ENCODE assay signal across 22 cellular contexts in genomic region chr17:65573283-65573603, GRCh38.
"Had no signal": no experiment of that assay in that cellular context is flagged by ENCODE, and none has a peak within 500 bp of the region (broad histone marks: within the 10 kb centered on the region; RNA-seq: fewer than 3 reads in every experiment).

No MANE protein-coding gene starts in this region.

- H3K4me1 ChIP-seq: lower lobe of right lung, psoas muscle, tibial nerve, uterus had no signal

- H3K4me3 ChIP-seq: dorsolateral prefrontal cortex, lower lobe of right lung, psoas muscle, skin epidermis, tibial nerve, uterus had no signal

- H3K36me3 Mint-ChIP-seq: brain; natural killer cell treated with Interleukin-12 subunit alpha and Interleukin-12 subunit beta and Interleukin-15 and Interleukin-18, amount 100 ng/mL, for 72 hours had no signal

- H3K4me3 Mint-ChIP-seq: activated naive CD4-positive, alpha-beta T cell treated with anti-CD3 and anti-CD28 coated beads for 36 hours; activated naive CD8-positive, alpha-beta T cell treated with anti-CD3 and anti-CD28 coated beads, Interleukin-2, amount 50 U/mL, for 24 hours; activated T-cell treated with anti-CD3 and anti-CD28 coated beads, Interleukin-2, amount 50 U/mL, for 4 hours; brain; natural killer cell treated with Interleukin-12 subunit alpha and Interleukin-12 subunit beta and Interleukin-15 and Interleukin-18, amount 100 ng/mL, for 72 hours; stimulated activated naive CD8-positive, alpha-beta T cell treated with anti-CD3 and anti-CD28 coated beads, Interleukin-15, Interleukin-2, amounts not matched to agents 100 ng/mL and 50 ng/mL, for 24 hours had no signal

- DNase-seq: activated CD4-positive, alpha-beta T cell treated with anti-CD3 and anti-CD28 coated beads, Interleukin-2, amount 50 U/mL, for 1 hour; activated CD8-positive, alpha-beta memory T cell treated with anti-CD3 and anti-CD28 coated beads, Interleukin-2, amount 50 U/mL, for 4 hours; activated naive CD4-positive, alpha-beta T cell treated with anti-CD3 and anti-CD28 coated beads for 36 hours; activated naive CD8-positive, alpha-beta T cell treated with anti-CD3 and anti-CD28 coated beads, Interleukin-2, amount 50 U/mL, for 24 hours; activated T-cell treated with anti-CD3 and anti-CD28 coated beads, Interleukin-2, amount 50 U/mL, for 4 hours; anterior cingulate cortex; caudate nucleus; dorsolateral prefrontal cortex; foreskin melanocyte; head of caudate nucleus; islet precursor cell; left colon; lower lobe of right lung; psoas muscle; right cardiac atrium; stimulated activated CD4-positive, alpha-beta T cell treated with anti-CD3 and anti-CD28 coated beads, Interleukin-2, amount 100 ng/mL, for 48 hours; uterus had no signal

- H3K27me3 ChIP-seq: dorsolateral prefrontal cortex, tibial nerve, uterus had no signal

- H3K9me3 Mint-ChIP-seq: activated naive CD4-positive, alpha-beta T cell treated with anti-CD3 and anti-CD28 coated beads for 36 hours; activated naive CD8-positive, alpha-beta T cell treated with anti-CD3 and anti-CD28 coated beads, Interleukin-2, amount 50 U/mL, for 24 hours; activated T-cell treated with anti-CD3 and anti-CD28 coated beads, Interleukin-2, amount 50 U/mL, for 4 hours; brain; natural killer cell treated with Interleukin-12 subunit alpha and Interleukin-12 subunit beta and Interleukin-15 and Interleukin-18, amount 100 ng/mL, for 72 hours; stimulated activated naive CD8-positive, alpha-beta T cell treated with anti-CD3 and anti-CD28 coated beads, Interleukin-15, Interleukin-2, amounts not matched to agents 100 ng/mL and 50 ng/mL, for 24 hours had no signal

- H3K27ac Mint-ChIP-seq: activated naive CD4-positive, alpha-beta T cell treated with anti-CD3 and anti-CD28 coated beads for 36 hours; activated naive CD8-positive, alpha-beta T cell treated with anti-CD3 and anti-CD28 coated beads, Interleukin-2, amount 50 U/mL, for 24 hours; natural killer cell treated with Interleukin-12 subunit alpha and Interleukin-12 subunit beta and Interleukin-15 and Interleukin-18, amount 100 ng/mL, for 72 hours; stimulated activated naive CD8-positive, alpha-beta T cell treated with anti-CD3 and anti-CD28 coated beads, Interleukin-15, Interleukin-2, amounts not matched to agents 100 ng/mL and 50 ng/mL, for 24 hours had no signal

- H3K27me3 Mint-ChIP-seq: activated naive CD8-positive, alpha-beta T cell treated with anti-CD3 and anti-CD28 coated beads, Interleukin-2, amount 50 U/mL, for 24 hours; brain; stimulated activated naive CD8-positive, alpha-beta T cell treated with anti-CD3 and anti-CD28 coated beads, Interleukin-15, Interleukin-2, amounts not matched to agents 100 ng/mL and 50 ng/mL, for 24 hours had no signal

- H3K36me3 ChIP-seq: lower lobe of right lung, tibial nerve, uterus had no signal

- H3K9me3 ChIP-seq: lower lobe of right lung, psoas muscle, tibial nerve, uterus had no signal

- H3K27ac ChIP-seq: dorsolateral prefrontal cortex, lower lobe of right lung, psoas muscle, skin epidermis, tibial nerve, uterus had no signal
